ENCODE assay signal across 1 cellular context in the genomic region with DNA sequence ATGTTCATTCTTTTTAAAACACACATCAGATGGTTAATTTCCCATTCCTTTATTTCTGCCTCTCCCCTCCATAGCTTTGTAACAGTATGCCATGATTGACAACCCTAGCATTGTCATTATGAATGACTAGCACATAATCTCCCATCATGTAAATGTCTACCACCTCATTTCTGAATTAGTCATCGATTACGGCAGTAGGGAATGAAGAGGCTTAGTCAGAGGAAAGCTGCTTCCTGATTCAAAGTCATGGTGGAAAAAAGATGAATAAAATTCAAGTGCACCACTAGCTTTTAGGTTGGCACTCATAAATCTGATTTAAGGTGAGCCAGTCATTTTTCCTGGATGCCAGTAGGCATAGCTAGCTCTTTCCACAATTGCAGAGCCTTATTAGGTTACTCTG.
TF ChIP-seq lines count a peak whose summit lies in the region.

No MANE protein-coding gene starts in this region.

TF ChIP-seq in HepG2, 621 proteins besides CTCF, POLR2A, EP300 and RAD21 (continued from another document):
- TF ChIP-seq, protein P1, sequence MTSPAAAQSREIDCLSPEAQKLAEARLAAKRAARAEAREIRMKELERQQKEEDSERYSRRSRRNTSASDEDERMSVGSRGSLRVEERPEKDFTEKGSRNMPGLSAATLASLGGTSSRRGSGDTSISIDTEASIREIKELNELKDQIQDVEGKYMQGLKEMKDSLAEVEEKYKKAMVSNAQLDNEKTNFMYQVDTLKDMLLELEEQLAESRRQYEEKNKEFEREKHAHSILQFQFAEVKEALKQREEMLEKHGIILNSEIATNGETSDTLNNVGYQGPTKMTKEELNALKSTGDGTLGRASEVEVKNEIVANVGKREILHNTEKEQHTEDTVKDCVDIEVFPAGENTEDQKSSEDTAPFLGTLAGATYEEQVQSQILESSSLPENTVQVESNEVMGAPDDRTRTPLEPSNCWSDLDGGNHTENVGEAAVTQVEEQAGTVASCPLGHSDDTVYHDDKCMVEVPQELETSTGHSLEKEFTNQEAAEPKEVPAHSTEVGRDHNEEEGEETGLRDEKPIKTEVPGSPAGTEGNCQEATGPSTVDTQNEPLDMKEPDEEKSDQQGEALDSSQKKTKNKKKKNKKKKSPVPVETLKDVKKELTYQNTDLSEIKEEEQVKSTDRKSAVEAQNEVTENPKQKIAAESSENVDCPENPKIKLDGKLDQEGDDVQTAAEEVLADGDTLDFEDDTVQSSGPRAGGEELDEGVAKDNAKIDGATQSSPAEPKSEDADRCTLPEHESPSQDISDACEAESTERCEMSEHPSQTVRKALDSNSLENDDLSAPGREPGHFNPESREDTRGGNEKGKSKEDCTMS (CRISPR knock-in tag; conservative IDR thresholded peaks at IDR 0.05) = no peak
